In the genomic region with DNA sequence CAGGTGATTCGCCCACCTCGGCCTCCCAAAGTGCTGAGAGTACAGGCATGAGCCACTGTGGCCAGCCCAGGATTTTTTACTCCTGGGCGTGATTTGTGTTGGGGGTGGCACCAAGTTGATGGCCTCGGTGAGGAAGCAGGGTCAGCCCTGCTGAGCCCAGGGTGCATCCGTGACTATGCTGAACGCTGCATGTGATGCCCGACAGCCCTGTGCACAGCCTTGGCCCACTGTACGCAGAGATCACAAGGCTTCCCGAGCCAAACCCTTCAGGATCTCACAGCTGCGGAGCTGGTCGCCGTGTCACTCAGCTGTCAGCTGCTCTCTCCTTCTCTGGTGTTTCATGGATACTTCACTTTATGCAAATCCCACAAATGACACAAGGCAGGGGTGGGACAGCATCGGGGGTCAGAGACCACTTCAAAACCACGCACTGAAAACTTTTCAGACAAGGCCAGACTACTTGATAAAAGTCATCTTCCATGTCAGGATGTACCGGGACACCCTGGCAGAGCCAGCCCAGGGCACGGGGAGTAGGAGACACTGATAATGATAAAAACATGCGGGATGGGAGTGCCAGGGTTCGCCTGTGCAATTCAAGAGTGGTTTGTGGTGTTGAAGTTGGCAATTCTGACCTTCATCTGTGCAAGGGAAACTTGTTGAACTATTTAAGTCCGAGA, we compare ENCODE assay signal across 11 cellular contexts. TPM values are rescaled to one million over a fixed set of nuclear protein-coding genes. Genes with fewer than 3 reads are reported as not detected.
A peak's percentile ranks its signal among the peaks of the same experiment; 100 is the strongest.
DNase-seq lines count a peak whose midpoint lies in the region; ATAC-seq, FAIRE-seq and TF ChIP-seq lines count a peak whose summit lies in the region.
"Had no signal": no experiment of that assay in that cellular context is flagged by ENCODE, and none has a peak within 500 bp of the region (broad histone marks: within the 10 kb centered on the region; RNA-seq: fewer than 3 reads in every experiment).

No MANE protein-coding gene starts in this region.

- H3K36me3 ChIP-seq in HepG2 (replicated peaks in 1 of 2; ENCODE audit: control insufficient read depth in 1 of 2, insufficient read depth in 2 of 2, low read length in 2 of 2) (no peaks in the 10 kb centered on the region), right lobe of liver (no peaks in the 10 kb centered on the region), adrenal gland (replicated peaks in 1 of 2) (no peaks in the 10 kb centered on the region), psoas muscle (ENCODE audit: insufficient read depth in 1 of 2, low read depth in 1 of 2) (no peaks in the 10 kb centered on the region)

- H3K4me1 ChIP-seq in HepG2 (ENCODE audit: insufficient read depth, low read length) (peaks cover 23% of the 10 kb centered on the region), right lobe of liver (no peaks in the 10 kb centered on the region), adrenal gland (replicated peaks in 1 of 2) (peaks cover 5 to 11% of the 10 kb centered on the region in 2 donors), psoas muscle (peaks cover 20% of the 10 kb centered on the region)

- no peaks in the 10 kb centered on the region for H4K20me1 ChIP-seq in HepG2 (ENCODE audit: insufficient read depth, low read length)

- 36% methylated on average over 15 of the region's 19 CpGs for WGBS in HepG2 (ENCODE audit: low lambda C conversion rate)
- 88% methylated on average over 8 of the region's 19 CpGs for WGBS in right lobe of liver (ENCODE audit: insufficient coverage, low coverage, low lambda C conversion rate, missing lambda C conversion rate)
- 60 to 79% (median 72%) methylated on average over 10 to 19 of the region's 19 CpGs for WGBS in adrenal gland, 4 donors
- WGBS in psoas muscle, 3 donors = 51 to 80% (median 57%) methylated on average over 19 of the region's 19 CpGs

- TF ChIP-seq POLR2A in HepG2 (IDR thresholded peaks at IDR 0.05; ENCODE audit: insufficient read depth in 1 of 2, low read depth in 2 of 2, low read length in 2 of 2) = no peak
- no peak for TF ChIP-seq POLR2A in right lobe of liver (IDR thresholded peaks at IDR 0.05)
- no peak for TF ChIP-seq POLR2A in adrenal gland (IDR thresholded peaks at IDR 0.05)

- no peak overlapping the region for H3K9ac ChIP-seq in HepG2 (ENCODE audit: insufficient read depth, low read depth, low read length)

- TF ChIP-seq RAD21 in HepG2 (CRISPR knock-in tag; IDR thresholded peaks at IDR 0.05) = no peak

- no peak for TF ChIP-seq EP300 in HepG2 (IDR thresholded peaks at IDR 0.05; ENCODE audit: low read depth in 2 of 2, low read length in 2 of 2)
- TF ChIP-seq EP300 in HepG2 (CRISPR knock-in tag; IDR thresholded peaks at IDR 0.05; ENCODE audit: borderline replicate concordance) = no peak

- no peaks in the 10 kb centered on the region for H3K79me2 ChIP-seq in HepG2 (ENCODE audit: insufficient read depth, low read length)

- FAIRE-seq in HepG2 (lab: Jason Lieb, UNC) = no peak
- FAIRE-seq: H54 had no signal

- H2AFZ ChIP-seq in HepG2 (ENCODE audit: low read length) = no peak overlapping the region

- peaks cover 9 to 71% of the 10 kb centered on the region in 2 experiments; a peak in 4 of 5 replicates for H3K27me3 ChIP-seq in HepG2 (ENCODE audit: control insufficient read depth in 1 of 2, insufficient read depth in 2 of 2, low read length in 2 of 2)
- peaks cover 0 to 3% of the 10 kb centered on the region in 2 donors for H3K27me3 ChIP-seq in right lobe of liver
- H3K27me3 ChIP-seq in adrenal gland = no peaks in the 10 kb centered on the region
- H3K27me3 ChIP-seq in psoas muscle (ENCODE audit: insufficient read depth in 3 of 3, low read length in 2 of 3) = no peaks in the 10 kb centered on the region

- in situ Hi-C loops in HepG2 (cut with HindIII; ENCODE audit: extremely low pct_ligation_motif_present, low pct_unique_long_range_greater_than_20kb) = no loop called here

- TF ChIP-seq CTCF in HepG2 (CRISPR knock-in tag; IDR thresholded peaks at IDR 0.05) = no peak
- TF ChIP-seq CTCF in right lobe of liver (IDR thresholded peaks at IDR 0.05) = no peak
- TF ChIP-seq CTCF in adrenal gland (IDR thresholded peaks at IDR 0.05) = no peak
- no peak for TF ChIP-seq CTCF in psoas muscle (IDR thresholded peaks at IDR 0.05)

- POLR2A ChIA-PET in HepG2 (lab: Yijun Ruan, JAX) = no interaction called here

- no peak overlapping the region for H3K4me3 ChIP-seq in HepG2 (replicated peaks in 1 of 3; ENCODE audit: insufficient read depth in 1 of 3, low read depth in 2 of 3, low read length in 3 of 3)
- no peak overlapping the region for H3K4me3 ChIP-seq in right lobe of liver
- H3K4me3 ChIP-seq in adrenal gland = no peak overlapping the region
- peak overlapping the region; percentile 38 for H3K4me3 ChIP-seq in psoas muscle

- ATAC-seq in HepG2 = peak; percentile 12; the same call in 1 of the 3 replicates
- no peak for ATAC-seq in right lobe of liver
- peak; percentile 70 to 84 (median 78) for ATAC-seq in psoas muscle
- ATAC-seq in HG03175 (IDR thresholded peaks at IDR 0.05; ENCODE audit: unreplicated experiment) = no peak
- ATAC-seq in HG02885 (IDR thresholded peaks at IDR 0.05; ENCODE audit: poor library complexity, unreplicated experiment) = no peak
- ATAC-seq: HCT116 had no signal

- CTCF ChIA-PET in HepG2 (lab: Yijun Ruan, JAX; ENCODE audit: low intra/inter-chr PET ratio, low total read pairs) = no interaction called here

- BruUV-seq in HepG2 (replicated peaks; lab: Mats Ljungman, UMichigan) = no TSS peak

- no peak overlapping the region for H3K27ac ChIP-seq in HepG2 (ENCODE audit: extremely low read length, insufficient read depth, low read length)
- no peak overlapping the region for H3K27ac ChIP-seq in right lobe of liver
- H3K27ac ChIP-seq in adrenal gland = peak overlapping the region in 2 of 5 donors; percentile 81 to 87
- peak overlapping the region; percentile 79 for H3K27ac ChIP-seq in psoas muscle

- DNase-seq in HepG2 (ENCODE audit: low spot score) (no peak), right lobe of liver (no peak), adrenal gland (peak in 5 of 7 donors; percentile 43 to 69 (median 52)), psoas muscle (no peak), 8988T (no peak)
- DNase-seq: CD4-positive, CD25-positive, alpha-beta regulatory T cell; GF-D8 had no signal

- H3K4me2 ChIP-seq in HepG2 (ENCODE audit: low read depth, low read length) = no peak overlapping the region

- H3K9me3 ChIP-seq in HepG2 (ENCODE audit: low read length) = no peaks in the 10 kb centered on the region
- H3K9me3 ChIP-seq in right lobe of liver = no peaks in the 10 kb centered on the region
- H3K9me3 ChIP-seq in adrenal gland (replicated peaks in 1 of 3) = no peaks in the 10 kb centered on the region
- H3K9me3 ChIP-seq in psoas muscle = no peaks in the 10 kb centered on the region

- intact Hi-C loops in HepG2 (cut with micrococcal nuclease; ENCODE audit: unreplicated experiment) = no loop called here
- intact Hi-C loops in right lobe of liver (cut with DNase I) = no loop called here
- intact Hi-C loops in adrenal gland (cut with DNase I) = no loop called here
- intact Hi-C loops in psoas muscle (cut with DNase I) = no loop called here

RNA-seq across cellular contexts. Expression of gene RPS6KA2, which starts 31.2 kb away (rescaled TPM):
- total RNA-seq in HepG2 (2016; rRNA removed; fragmentation: Illumina TruSeq; extraction: Trizol) (0.03 and 0.22 TPM in 2 replicates), right lobe of liver (10 to 100 TPM in 3 of 6 experiments, 1 to 10 TPM in 3; 6.4 to 18.1 (median 11.1) TPM), adrenal gland (10 to 100 TPM; 18.9 to 40.4 (median 28.1) TPM), psoas muscle (10 to 100 TPM; 14.2 to 40.4 (median 28.4) TPM)
- not detected in 2 replicates for total RNA-seq in HepG2 (2016; cell fraction: cytosol; rRNA removed; fragmentation: Illumina TruSeq; extraction: Trizol; ENCODE audit: low read depth)
- 0.13 and 0.28 TPM in 2 replicates for total RNA-seq in HepG2 (2016; cell fraction: insoluble cytoplasmic fraction; rRNA removed; fragmentation: Illumina TruSeq; extraction: Trizol)
- total RNA-seq in HepG2 (2016; cell fraction: membrane; rRNA removed; fragmentation: Illumina TruSeq; extraction: Trizol) = 0.21 TPM in 1 of 2 replicates, not detected in the other
- total RNA-seq in HepG2 (2016; cell fraction: nucleus; rRNA removed; fragmentation: Illumina TruSeq; extraction: Trizol) = 0.25 and 1.5 TPM in 2 replicates
- polyA plus RNA-seq in HepG2 (2011; rRNA removed) (0.38 and 0.47 TPM in 2 replicates), adrenal gland (10 to 100 TPM in 2 of 3 donors, 1 to 10 TPM in 1; 7.0 to 28.5 (median 10.2) TPM), psoas muscle (10 to 100 TPM in 1 of 3 donors, 1 to 10 TPM in 2; 7.8 to 26.7 (median 8.0) TPM)
- polyA plus RNA-seq in HepG2 (2011; cell fraction: cytosol; rRNA removed) = 0.15 and 0.16 TPM in 2 replicates
- polyA plus RNA-seq in HepG2 (2011; cell fraction: nucleus; rRNA removed) = 1.7 and 2.2 TPM in 2 replicates
- polyA plus RNA-seq in HepG2 (2012) = 0.43 and 0.91 TPM in 2 replicates
- 0.02 and 0.09 TPM in 2 replicates for polyA plus RNA-seq in HepG2 (2016; cell fraction: cytosol; fragmentation: Illumina TruSeq; extraction: Trizol; ENCODE audit: low read depth)
- 0.05 TPM in 1 of 2 replicates, not detected in the other for polyA plus RNA-seq in HepG2 (2016; cell fraction: insoluble cytoplasmic fraction; fragmentation: Illumina TruSeq; extraction: Trizol; ENCODE audit: low read depth)
- 0.13 and 0.49 TPM in 2 replicates for polyA plus RNA-seq in HepG2 (2016; cell fraction: membrane; fragmentation: Illumina TruSeq; extraction: Trizol; ENCODE audit: low read depth)
- 0.79 and 1.1 TPM in 2 replicates for polyA plus RNA-seq in HepG2 (2016; cell fraction: nucleus; fragmentation: Illumina TruSeq; extraction: Trizol; ENCODE audit: insufficient read depth, low read depth)
- polyA minus RNA-seq in HepG2 (2011; rRNA and poly(A)+ RNA removed; ENCODE audit: low replicate concordance) = 0.80 TPM in 1 of 2 replicates, not detected in the other
- not detected in 2 replicates for polyA minus RNA-seq in HepG2 (2011; cell fraction: cytosol; rRNA and poly(A)+ RNA removed)
- polyA minus RNA-seq in HepG2 (2011; cell fraction: nucleus; rRNA and poly(A)+ RNA removed) = 3.1 and 5.0 TPM in 2 replicates

Comparison
In these comparisons a context has a peak if more than half of its experiments do, and no peak if none do; other contexts are left out.
1. ATAC-seq: peak in HepG2 (single experiment) and psoas muscle (4 of 4); none in right lobe of liver (0 of 4), HG03175 (single experiment) and HG02885 (single experiment).
2. DNase-seq: peak in adrenal gland (5 of 7); none in HepG2 (single experiment), right lobe of liver (0 of 3), psoas muscle (0 of 2) and 8988T (single experiment).